In genomic region chr9:13705356-13705755, GRCh38 we compare ENCODE assay signal across 2 cellular contexts.
TF ChIP-seq lines count a peak whose summit lies in the region.

No MANE protein-coding gene starts in this region.

TF ChIP-seq in liver, 16 proteins besides CTCF, POLR2A, EP300 and RAD21 (continued from another document):
- TF ChIP-seq ATF3 (IDR thresholded peaks at IDR 0.05) = no peak
TF ChIP-seq in liver: peak in this region for 1.

TF ChIP-seq in HepG2, 621 proteins besides CTCF, POLR2A, EP300 and RAD21 (continued from another document):
- TF ChIP-seq ZFP91 (CRISPR knock-in tag; IDR thresholded peaks at IDR 0.05; ENCODE audit: borderline replicate concordance) (no peak), ZNF30 (CRISPR knock-in tag; IDR thresholded peaks at IDR 0.05) (no peak)
